Comparison of ENCODE assay signal across 19 cellular contexts in genomic region chr2:170307052-170307451, GRCh38.
DNase-seq lines count a peak whose midpoint lies in the region; ATAC-seq, FAIRE-seq and TF ChIP-seq lines count a peak whose summit lies in the region.
"Had no signal": no experiment of that assay in that cellular context is flagged by ENCODE, and none has a peak within 500 bp of the region (broad histone marks: within the 10 kb centered on the region; RNA-seq: fewer than 3 reads in every experiment).

No MANE protein-coding gene starts in this region.

- no peaks in the 10 kb centered on the region for H4K20me1 ChIP-seq in K562 (replicated peaks; ENCODE audit: control insufficient read depth, insufficient read depth, low read length)

- H3K4me1 Mint-ChIP-seq in stimulated activated effector memory CD8-positive, alpha-beta T cell treated with anti-CD3 and anti-CD28 coated beads, Interleukin-12 subunit alpha, Interleukin-12 subunit beta, amount 100 ng/mL, for 72 hours, result no peaks in the 10 kb centered on the region

- H3K4me3 Mint-ChIP-seq in stimulated activated effector memory CD8-positive, alpha-beta T cell treated with anti-CD3 and anti-CD28 coated beads, Interleukin-12 subunit alpha, Interleukin-12 subunit beta, amount 100 ng/mL, for 72 hours, result no peak overlapping the region
- H3K4me3 Mint-ChIP-seq: CD8-positive, alpha-beta T cell; GM23338 had no signal

- peaks cover 6 to 31% of the 10 kb centered on the region in 2 experiments; a peak in 4 of 5 replicates for H3K4me1 ChIP-seq in K562 (replicated peaks in 1 of 2; ENCODE audit: control insufficient read depth in 2 of 2, insufficient read depth in 2 of 2, low read length in 2 of 2)
- peaks cover 0 to 2% of the 10 kb centered on the region in 2 donors for H3K4me1 ChIP-seq in small intestine (ENCODE audit: control insufficient read depth in 2 of 2, insufficient read depth in 1 of 2, low read depth in 1 of 2, low read length in 1 of 2)
- H3K4me1 ChIP-seq: A549, BE2C had no signal

- no peaks in the 10 kb centered on the region for H3K9me3 Mint-ChIP-seq in stimulated activated effector memory CD8-positive, alpha-beta T cell treated with anti-CD3 and anti-CD28 coated beads, Interleukin-12 subunit alpha, Interleukin-12 subunit beta, amount 100 ng/mL, for 72 hours
- H3K9me3 Mint-ChIP-seq: CD8-positive, alpha-beta T cell; GM23338 had no signal

- FAIRE-seq in K562 (lab: Jason Lieb, UNC) (peak; percentile 40), small intestine (lab: Jason Lieb, UNC) (peak; percentile 10)
- FAIRE-seq: A549, D721Med, GM12878, GM18507, HTR-8/SVneo had no signal

- POLR2A ChIA-PET in K562 (lab: Yijun Ruan, JAX), result interaction anchor here (1.2 kb wide), 1 partner anchor 17 kb away, joined by 3 read pairs; no protein-coding TSS in a partner anchor

- no peaks in the 10 kb centered on the region for H3K9me1 ChIP-seq in K562 (ENCODE audit: control insufficient read depth, insufficient read depth, low read length)

- H3K9me3 ChIP-seq in K562 (replicated peaks; ENCODE audit: control insufficient read depth, insufficient read depth, low read depth, low read length) (no peaks in the 10 kb centered on the region), small intestine (ENCODE audit: control insufficient read depth, low read depth) (no peaks in the 10 kb centered on the region)
- H3K9me3 ChIP-seq: A549, BE2C had no signal

- WGBS in K562 (ENCODE audit: insufficient coverage, low coverage, missing lambda C conversion rate), result 6% methylated on average over 2 of the region's 2 CpGs
- WGBS in small intestine, 3 donors, result 39 to 71% (median 50%) methylated on average over 2 of the region's 2 CpGs

- in situ Hi-C loops in K562 (cut with MboI), result no loop called here

- DNase-seq in LNCaP clone FGC (ENCODE audit: low read depth), result peak; percentile 33
- DNase-seq in K562 (ENCODE audit: extremely low read depth in 1 of 4, low spot score in 3 of 4), result peak in 1 of 4 experiments; percentile 51
- no peak for DNase-seq in left colon
- DNase-seq in small intestine, result peak; percentile 40
- no peak for DNase-seq in SKM-1 treated with dmso at 0.1 percent for 144 hours (lab: John Stamatoyannopoulos, UW; ENCODE audit: unreplicated experiment)
- no peak for DNase-seq in GM03348 (ENCODE audit: low spot score)
- DNase-seq in stimulated activated effector memory CD8-positive, alpha-beta T cell treated with anti-CD3 and anti-CD28 coated beads, Interleukin-12 subunit alpha, Interleukin-12 subunit beta, amount 100 ng/mL, for 72 hours (ENCODE audit: low spot score in 2 of 2), result no peak
- DNase-seq: BE2C; CD8-positive, alpha-beta T cell; COR-L47; DMS153; H7 had no signal

- H3K79me2 ChIP-seq in K562 (ENCODE audit: control insufficient read depth, insufficient read depth, low read length), result no peaks in the 10 kb centered on the region

- CTCF ChIA-PET in K562 (lab: Yijun Ruan, JAX; ENCODE audit: low intra/inter-chr PET ratio), result no interaction called here

- no peaks in the 10 kb centered on the region for H3K36me3 ChIP-seq in K562 (ENCODE audit: control insufficient read depth, insufficient read depth, low read length)
- H3K36me3 ChIP-seq in small intestine (ENCODE audit: control insufficient read depth in 2 of 2, insufficient read depth in 2 of 2, low read length in 2 of 2), result no peaks in the 10 kb centered on the region
- H3K36me3 ChIP-seq: BE2C had no signal

- H3K27ac ChIP-seq in K562 (ENCODE audit: extremely low read depth, low read depth, low read length), result no peak overlapping the region
- no peak overlapping the region for H3K27ac ChIP-seq in small intestine (ENCODE audit: low read depth in 1 of 2, low read length in 1 of 2)
- H3K27ac ChIP-seq: A549 had no signal

- no peak for TF ChIP-seq RAD21 in K562 (CRISPR knock-in tag; conservative IDR thresholded peaks at IDR 0.05 in 1 of 2, IDR thresholded peaks at IDR 0.05 in 1 of 2)

- H2AFZ ChIP-seq in K562 (ENCODE audit: low read depth, low read length), result no peak overlapping the region

- TF ChIP-seq CTCF in LNCaP clone FGC (IDR thresholded peaks at IDR 0.05; ENCODE audit: control insufficient read depth, extremely low read depth, insufficient read depth) (no peak), K562 (IDR thresholded peaks at IDR 0.05 in 2 of 3, conservative IDR thresholded peaks at IDR 0.05 in 1 of 3; ENCODE audit: insufficient read depth in 2 of 3, low read depth in 1 of 3, low read length in 3 of 3) (no peak)

- no TSS peak for BruUV-seq in K562 (replicated peaks; lab: Mats Ljungman, UMichigan)

- no peak for TF ChIP-seq POLR2A in K562 (conservative IDR thresholded peaks at IDR 0.05)

- no peak overlapping the region for H3K4me2 ChIP-seq in K562 (ENCODE audit: insufficient read depth, low read length)
- H3K4me2 ChIP-seq: A549, GM23338 had no signal

- ATAC-seq in K562 (peak; percentile 74), left colon (peak; percentile 41), GM19351 (IDR thresholded peaks at IDR 0.05; ENCODE audit: unreplicated experiment) (no peak)
- ATAC-seq in stimulated activated effector memory CD8-positive, alpha-beta T cell treated with anti-CD3 and anti-CD28 coated beads, Interleukin-12 subunit alpha, Interleukin-12 subunit beta, amount 100 ng/mL, for 72 hours, result no peak
- ATAC-seq: A549; CD8-positive, alpha-beta T cell; GM12878; GM23338 had no signal

- intact Hi-C loops in K562 (cut with micrococcal nuclease) (no loop called here), left colon (cut with DNase I, micrococcal nuclease) (no loop called here)

- no peaks in the 10 kb centered on the region for H3K27me3 ChIP-seq in K562 (ENCODE audit: control insufficient read depth in 2 of 2, insufficient read depth in 2 of 2, low read length in 2 of 2)
- no peaks in the 10 kb centered on the region for H3K27me3 ChIP-seq in small intestine (ENCODE audit: control insufficient read depth in 2 of 2, insufficient read depth in 2 of 2, low read length in 2 of 2)
- H3K27me3 ChIP-seq: BE2C had no signal

- H3K4me3 ChIP-seq in LNCaP clone FGC (ENCODE audit: low read depth, low read length), result no peak overlapping the region
- H3K4me3 ChIP-seq in K562, result no peak overlapping the region
- H3K4me3 ChIP-seq in small intestine (ENCODE audit: low read depth in 1 of 2, low read length in 2 of 2), result no peak overlapping the region
- H3K4me3 ChIP-seq: A549, GM12878, GM23338 had no signal

- no peak overlapping the region for H3K9ac ChIP-seq in K562 (ENCODE audit: insufficient read depth in 1 of 2, low read depth in 2 of 2, low read length in 2 of 2)

- no peaks in the 10 kb centered on the region for H3K36me3 Mint-ChIP-seq in stimulated activated effector memory CD8-positive, alpha-beta T cell treated with anti-CD3 and anti-CD28 coated beads, Interleukin-12 subunit alpha, Interleukin-12 subunit beta, amount 100 ng/mL, for 72 hours
- H3K36me3 Mint-ChIP-seq: CD8-positive, alpha-beta T cell had no signal

- 0 out of 2 replicates have a peak, but pooled peaks have one; percentile 13 for TF ChIP-seq EP300 in K562 (IDR thresholded peaks at IDR 0.05; ENCODE audit: low read length)

- H3K27ac Mint-ChIP-seq in stimulated activated effector memory CD8-positive, alpha-beta T cell treated with anti-CD3 and anti-CD28 coated beads, Interleukin-12 subunit alpha, Interleukin-12 subunit beta, amount 100 ng/mL, for 72 hours, result no peak overlapping the region
- H3K27ac Mint-ChIP-seq: CD8-positive, alpha-beta T cell; GM23338 had no signal

TF ChIP-seq in K562, 482 proteins besides CTCF, POLR2A, EP300 and RAD21 (continues in another document):
- TF ChIP-seq FOXM1 (IDR thresholded peaks at IDR 0.05; ENCODE audit: low read depth) (no peak), FOXM1 (CRISPR knock-in tag; IDR thresholded peaks at IDR 0.05; ENCODE audit: low read depth) (no peak), FOSL1 (tag; conservative IDR thresholded peaks at IDR 0.05) (peak; percentile 79), BDP1 (IDR thresholded peaks at IDR 0.05; ENCODE audit: insufficient read depth, insufficient read length) (no peak), ZNF311 (CRISPR knock-in tag; IDR thresholded peaks at IDR 0.05) (no peak), SMARCE1 (IDR thresholded peaks at IDR 0.05) (0 out of 2 replicates have a peak, but pooled peaks have one; percentile 53), FOXJ3 (CRISPR knock-in tag; IDR thresholded peaks at IDR 0.05) (no peak), DPF2 (IDR thresholded peaks at IDR 0.05) (0 out of 2 replicates have a peak, but pooled peaks have one; percentile 22), GATAD2A (IDR thresholded peaks at IDR 0.05) (no peak)
- TF ChIP-seq, protein P1, sequence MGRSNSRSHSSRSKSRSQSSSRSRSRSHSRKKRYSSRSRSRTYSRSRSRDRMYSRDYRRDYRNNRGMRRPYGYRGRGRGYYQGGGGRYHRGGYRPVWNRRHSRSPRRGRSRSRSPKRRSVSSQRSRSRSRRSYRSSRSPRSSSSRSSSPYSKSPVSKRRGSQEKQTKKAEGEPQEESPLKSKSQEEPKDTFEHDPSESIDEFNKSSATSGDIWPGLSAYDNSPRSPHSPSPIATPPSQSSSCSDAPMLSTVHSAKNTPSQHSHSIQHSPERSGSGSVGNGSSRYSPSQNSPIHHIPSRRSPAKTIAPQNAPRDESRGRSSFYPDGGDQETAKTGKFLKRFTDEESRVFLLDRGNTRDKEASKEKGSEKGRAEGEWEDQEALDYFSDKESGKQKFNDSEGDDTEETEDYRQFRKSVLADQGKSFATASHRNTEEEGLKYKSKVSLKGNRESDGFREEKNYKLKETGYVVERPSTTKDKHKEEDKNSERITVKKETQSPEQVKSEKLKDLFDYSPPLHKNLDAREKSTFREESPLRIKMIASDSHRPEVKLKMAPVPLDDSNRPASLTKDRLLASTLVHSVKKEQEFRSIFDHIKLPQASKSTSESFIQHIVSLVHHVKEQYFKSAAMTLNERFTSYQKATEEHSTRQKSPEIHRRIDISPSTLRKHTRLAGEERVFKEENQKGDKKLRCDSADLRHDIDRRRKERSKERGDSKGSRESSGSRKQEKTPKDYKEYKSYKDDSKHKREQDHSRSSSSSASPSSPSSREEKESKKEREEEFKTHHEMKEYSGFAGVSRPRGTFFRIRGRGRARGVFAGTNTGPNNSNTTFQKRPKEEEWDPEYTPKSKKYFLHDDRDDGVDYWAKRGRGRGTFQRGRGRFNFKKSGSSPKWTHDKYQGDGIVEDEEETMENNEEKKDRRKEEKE (IDR thresholded peaks at IDR 0.05; ENCODE audit: borderline replicate concordance in 1 of 2, control insufficient read depth in 1 of 2, low read depth in 2 of 2, low read length in 1 of 2), result no peak
- TF ChIP-seq, protein P2, sequence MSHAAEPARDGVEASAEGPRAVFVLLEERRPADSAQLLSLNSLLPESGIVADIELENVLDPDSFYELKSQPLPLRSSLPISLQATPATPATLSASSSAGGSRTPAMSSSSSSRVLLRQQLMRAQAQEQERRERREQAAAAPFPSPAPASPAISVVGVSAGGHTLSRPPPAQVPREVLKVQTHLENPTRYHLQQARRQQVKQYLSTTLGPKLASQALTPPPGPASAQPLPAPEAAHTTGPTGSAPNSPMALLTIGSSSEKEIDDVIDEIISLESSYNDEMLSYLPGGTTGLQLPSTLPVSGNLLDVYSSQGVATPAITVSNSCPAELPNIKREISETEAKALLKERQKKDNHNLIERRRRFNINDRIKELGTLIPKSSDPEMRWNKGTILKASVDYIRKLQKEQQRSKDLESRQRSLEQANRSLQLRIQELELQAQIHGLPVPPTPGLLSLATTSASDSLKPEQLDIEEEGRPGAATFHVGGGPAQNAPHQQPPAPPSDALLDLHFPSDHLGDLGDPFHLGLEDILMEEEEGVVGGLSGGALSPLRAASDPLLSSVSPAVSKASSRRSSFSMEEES (CRISPR knock-in tag; IDR thresholded peaks at IDR 0.05), result no peak

Comparison
In these comparisons a context has a peak if more than half of its experiments do, and no peak if none do; other contexts are left out.
1. DNase-seq: peak in LNCaP clone FGC (single experiment) and small intestine (single experiment); none in left colon (0 of 2), SKM-1 treated with dmso at 0.1 percent for 144 hours (single experiment), GM03348 (single experiment) and stimulated activated effector memory CD8-positive, alpha-beta T cell treated with anti-CD3 and anti-CD28 coated beads, Interleukin-12 subunit alpha, Interleukin-12 subunit beta, amount 100 ng/mL, for 72 hours (0 of 2).
2. ATAC-seq: peak in K562 (single experiment) and left colon (single experiment); none in GM19351 (single experiment) and stimulated activated effector memory CD8-positive, alpha-beta T cell treated with anti-CD3 and anti-CD28 coated beads, Interleukin-12 subunit alpha, Interleukin-12 subunit beta, amount 100 ng/mL, for 72 hours (single experiment).